ENCODE assay signal across 8 cellular contexts in genomic region chr2:241843321-241844065, GRCh38. TPM values are rescaled to one million over a fixed set of nuclear protein-coding genes. Genes with fewer than 3 reads are reported as not detected.
DNase-seq lines count a peak whose midpoint lies in the region; ATAC-seq, FAIRE-seq and TF ChIP-seq lines count a peak whose summit lies in the region.

No MANE protein-coding gene starts in this region.

- 91% methylated on average over 15 of the region's 52 CpGs for WGBS in A549 (ENCODE audit: missing lambda C conversion rate)

- H3K4me2 ChIP-seq in A549: peak overlapping the region; percentile 93

- no peak for TF ChIP-seq RAD21 in A549 (conservative IDR thresholded peaks at IDR 0.05 in 1 of 2, IDR thresholded peaks at IDR 0.05 in 1 of 2)

- H3K36me3 ChIP-seq in muscle layer of duodenum (ENCODE audit: control insufficient read depth in 1 of 2, insufficient read depth in 2 of 2, low read length in 2 of 2): no peaks in the 10 kb centered on the region

- peak overlapping the region; percentile 71 for H3K4me3 Mint-ChIP-seq in activated naive CD8-positive, alpha-beta T cell treated with anti-CD3 and anti-CD28 coated beads, Interleukin-2, amount 50 U/mL, for 24 hours

- TF ChIP-seq CTCF in A549 (IDR thresholded peaks at IDR 0.05): no peak

- POLR2A ChIA-PET in A549 (lab: Yijun Ruan, JAX): interaction anchor here (0.6 kb wide), 1 partner anchor 216 kb away, joined by 3 read pairs; no protein-coding TSS in a partner anchor

- no peaks in the 10 kb centered on the region for H3K9me3 Mint-ChIP-seq in activated naive CD8-positive, alpha-beta T cell treated with anti-CD3 and anti-CD28 coated beads, Interleukin-2, amount 50 U/mL, for 24 hours

- no peaks in the 10 kb centered on the region for H3K9me3 ChIP-seq in A549
- no peaks in the 10 kb centered on the region for H3K9me3 ChIP-seq in muscle layer of duodenum (ENCODE audit: control insufficient read depth in 1 of 2, low read length in 2 of 2)

- peaks cover 10% of the 10 kb centered on the region for H3K36me3 Mint-ChIP-seq in activated naive CD8-positive, alpha-beta T cell treated with anti-CD3 and anti-CD28 coated beads, Interleukin-2, amount 50 U/mL, for 24 hours (ENCODE audit: low read depth)

- H3K27me3 ChIP-seq in muscle layer of duodenum (ENCODE audit: low read depth, low read length): no peaks in the 10 kb centered on the region

- peak overlapping the region; percentile 50 for H3K4me3 ChIP-seq in A549
- peak overlapping the region; percentile 19 to 21 for H3K4me3 ChIP-seq in muscle layer of duodenum (ENCODE audit: low read depth in 1 of 2, low read length in 2 of 2)

- DNase-seq in A549 (ENCODE audit: low read depth in 1 of 2, low spot score in 1 of 2) (no peak), RCC 7860 (ENCODE audit: low spot score) (no peak), cortex of kidney (lab: John Stamatoyannopoulos, UW) (no peak), HK-2 (ENCODE audit: unreplicated experiment) (no peak)
- DNase-seq in activated naive CD8-positive, alpha-beta T cell treated with anti-CD3 and anti-CD28 coated beads, Interleukin-2, amount 50 U/mL, for 24 hours: no peak

- FAIRE-seq in A549 (lab: Jason Lieb, UNC): no peak
- no peak for FAIRE-seq in RCC 7860 (lab: Jason Lieb, UNC)

- TF ChIP-seq EP300 in A549 (IDR thresholded peaks at IDR 0.05): no peak

- peak overlapping the region; percentile 87 for H3K27ac Mint-ChIP-seq in activated naive CD8-positive, alpha-beta T cell treated with anti-CD3 and anti-CD28 coated beads, Interleukin-2, amount 50 U/mL, for 24 hours

- H3K27me3 Mint-ChIP-seq in activated naive CD8-positive, alpha-beta T cell treated with anti-CD3 and anti-CD28 coated beads, Interleukin-2, amount 50 U/mL, for 24 hours: peaks cover 9% of the 10 kb centered on the region

- peak overlapping the region; percentile 66 to 91 for H3K27ac ChIP-seq in A549
- peak overlapping the region; percentile 31 for H3K27ac ChIP-seq in muscle layer of duodenum (ENCODE audit: low read length)

- no peak for TF ChIP-seq POLR2A in A549 (IDR thresholded peaks at IDR 0.05; ENCODE audit: low read length)

- CTCF ChIA-PET in A549 (lab: Yijun Ruan, JAX): interaction anchor here (0.6 to 1.3 kb wide), 2 partner anchors 34 to 1204 kb away, joined by 3 to 4 read pairs; no protein-coding TSS in a partner anchor

- H3K4me1 ChIP-seq in A549 (peaks cover 5% of the 10 kb centered on the region; the same call in 1 of the 3 replicates), muscle layer of duodenum (ENCODE audit: control insufficient read depth in 1 of 2, insufficient read depth in 2 of 2, low read length in 2 of 2) (peaks cover 0 to 13% of the 10 kb centered on the region in 2 donors)

- H3K4me1 Mint-ChIP-seq in activated naive CD8-positive, alpha-beta T cell treated with anti-CD3 and anti-CD28 coated beads, Interleukin-2, amount 50 U/mL, for 24 hours: peaks cover 43% of the 10 kb centered on the region

- ATAC-seq in A549 (no peak; a peak in 2 of 6 replicates), GM21367 (IDR thresholded peaks at IDR 0.05; ENCODE audit: unreplicated experiment) (peak; percentile 9), GM18873 (IDR thresholded peaks at IDR 0.05; ENCODE audit: low FRiP score, unreplicated experiment) (no peak)
- no peak for ATAC-seq in activated naive CD8-positive, alpha-beta T cell treated with anti-CD3 and anti-CD28 coated beads, Interleukin-2, amount 50 U/mL, for 24 hours

TF ChIP-seq in A549, 52 proteins besides CTCF, POLR2A, EP300 and RAD21:
- TF ChIP-seq ESRRA (IDR thresholded peaks at IDR 0.05; ENCODE audit: borderline replicate concordance, low read length) (no peak), NPAS2 (CRISPR knock-in tag; IDR thresholded peaks at IDR 0.05; ENCODE audit: borderline replicate concordance) (no peak), REST (IDR thresholded peaks at IDR 0.05) (no peak), E2F6 (IDR thresholded peaks at IDR 0.05; ENCODE audit: borderline replicate concordance, low read depth) (no peak), NFE2L2 (conservative IDR thresholded peaks at IDR 0.05; ENCODE audit: low read length) (no peak), RCOR1 (IDR thresholded peaks at IDR 0.05; ENCODE audit: low read depth, low read length) (no peak), NR3C1 (IDR thresholded peaks at IDR 0.05) (no peak), RARB (CRISPR knock-in tag; IDR thresholded peaks at IDR 0.05) (no peak)

RNA-seq across cellular contexts. Expression of gene PDCD1, which starts 15.2 kb away (rescaled TPM):
- polyA plus RNA-seq in A549 (2011; rRNA removed) (not detected in 2 replicates), A549 (2017; fragmentation: RNase III; extraction: RNeasy Plus Mini Kit Qiagen cat#74134 plus additional on column Dnase treatment) (not detected in 3 replicates)
- polyA plus RNA-seq in A549 (2012; cell fraction: cytosol; rRNA removed): not detected in 2 replicates
- polyA plus RNA-seq in A549 (2012; cell fraction: nucleus; rRNA removed): not detected in 2 replicates
- polyA minus RNA-seq in A549 (2011; rRNA and poly(A)+ RNA removed): not detected in 2 replicates

RNA-seq across cellular contexts. Expression of gene RTP5, which starts 26.0 kb away (rescaled TPM):
- polyA plus RNA-seq in A549 (2011; rRNA removed) (not detected in 2 replicates), A549 (2017; fragmentation: RNase III; extraction: RNeasy Plus Mini Kit Qiagen cat#74134 plus additional on column Dnase treatment) (not detected in 3 replicates)
- not detected in 2 replicates for polyA plus RNA-seq in A549 (2012; cell fraction: cytosol; rRNA removed)
- polyA plus RNA-seq in A549 (2012; cell fraction: nucleus; rRNA removed): not detected in 2 replicates
- polyA minus RNA-seq in A549 (2011; rRNA and poly(A)+ RNA removed): not detected in 2 replicates

RNA-seq across cellular contexts. Expression of gene NEU4, which starts 34.5 kb away (rescaled TPM):
- 0.08 and 0.13 TPM in 2 replicates for polyA plus RNA-seq in A549 (2011; rRNA removed)
- polyA plus RNA-seq in A549 (2012; cell fraction: cytosol; rRNA removed): 0.05 and 0.12 TPM in 2 replicates
- 1.2 and 1.8 TPM in 2 replicates for polyA plus RNA-seq in A549 (2012; cell fraction: nucleus; rRNA removed)
- polyA plus RNA-seq in A549 (2017; fragmentation: RNase III; extraction: RNeasy Plus Mini Kit Qiagen cat#74134 plus additional on column Dnase treatment): 0.19 to 0.70 TPM (median 0.25 TPM) in 3 replicates
- polyA minus RNA-seq in A549 (2011; rRNA and poly(A)+ RNA removed): not detected in 2 replicates
